20 cellular contexts compared by ENCODE assay signal in genomic region chr6:25263602-25264001, GRCh38. TPM values are rescaled to one million over a fixed set of nuclear protein-coding genes. Genes with fewer than 3 reads are reported as not detected.
DNase-seq lines count a peak whose midpoint lies in the region; ATAC-seq and TF ChIP-seq lines count a peak whose summit lies in the region.
"Had no signal": no experiment of that assay in that cellular context is flagged by ENCODE, and none has a peak within 500 bp of the region (broad histone marks: within the 10 kb centered on the region; RNA-seq: fewer than 3 reads in every experiment).

No MANE protein-coding gene starts in this region.

- H3K4me3 ChIP-seq in GM23248 = no peak overlapping the region
- H3K4me3 ChIP-seq: colonic mucosa, left lung had no signal

- H3K27ac ChIP-seq in GM23248 = no peak overlapping the region
- H3K27ac ChIP-seq in RWPE1 = peak overlapping the region; percentile 54
- H3K27ac ChIP-seq: colonic mucosa, left lung had no signal

- in situ Hi-C loops in GM23248 (cut with MboI) = loop anchor here (25.0 kb wide), 1 partner anchor 299 kb away; no protein-coding TSS in a partner anchor

- no peak for TF ChIP-seq CTCF in RWPE1 (conservative IDR thresholded peaks at IDR 0.05; ENCODE audit: low read depth)

- peaks cover 14% of the 10 kb centered on the region; the same call in 1 of the 2 replicates for H3F3A ChIP-seq in GM23248 (ENCODE audit: insufficient read depth)

- H3K27me3 ChIP-seq in GM23248 (replicated peaks; ENCODE audit: insufficient read depth) = no peaks in the 10 kb centered on the region
- H3K27me3 ChIP-seq: colonic mucosa, left lung had no signal

- no peaks in the 10 kb centered on the region for H3K9me3 ChIP-seq in GM23248 (ENCODE audit: low read depth)
- H3K9me3 ChIP-seq: colonic mucosa, left lung had no signal

- H3K9ac ChIP-seq in GM23248 = no peak overlapping the region

- H4K20me1 ChIP-seq in GM23248 (ENCODE audit: insufficient read depth) = no peaks in the 10 kb centered on the region

- 13 to 15% methylated on average over 3 of the region's 3 CpGs for WGBS in GM23248 (ENCODE audit: low coverage in 1 of 2, low lambda C conversion rate in 2 of 2, missing lambda C conversion rate in 2 of 2), 2 experiments

- H3K36me3 ChIP-seq in GM23248 (ENCODE audit: low read depth) = no peaks in the 10 kb centered on the region
- H3K36me3 ChIP-seq: colonic mucosa, left lung had no signal

- H3K79me2 ChIP-seq in GM23248 (ENCODE audit: insufficient read depth) = no peaks in the 10 kb centered on the region

- peak; percentile 53 for DNase-seq in A172 (ENCODE audit: low spot score)
- peak; percentile 73 for DNase-seq in GM23248
- DNase-seq in RWPE1 (ENCODE audit: low spot score) = peak; percentile 76
- peak; percentile 84 for DNase-seq in fibroblast of peridontal ligament (ENCODE audit: extremely low read depth)
- DNase-seq in NOMO-1 treated with dmso at 0.1 percent for 144 hours (lab: John Stamatoyannopoulos, UW; ENCODE audit: unreplicated experiment) = no peak
- no peak for DNase-seq in left ventricle myocardium superior
- DNase-seq: 8988T; activated CD4-positive, alpha-beta T cell treated with anti-CD3 and anti-CD28 coated beads for 36 hours; amygdala; colonic mucosa; COR-L47; erythroblast; GDM1; left lung; naive B cell; NCI-H69; stimulated activated CD4-positive, alpha-beta T cell treated with anti-CD3 and anti-CD28 coated beads, Interleukin-15, amount 100 ng/mL, for 24 hours had no signal

- H3K4me1 ChIP-seq in GM23248 (ENCODE audit: insufficient read depth) = peaks cover 24% of the 10 kb centered on the region
- H3K4me1 ChIP-seq: colonic mucosa, left lung had no signal

- CTCF ChIA-PET in RWPE1 (lab: Yijun Ruan, JAX) = interaction anchor here (0.6 kb wide), 1 partner anchor 228 kb away, joined by 3 read pairs; no protein-coding TSS in a partner anchor

- POLR2A ChIA-PET in RWPE1 (lab: Yijun Ruan, JAX; ENCODE audit: low non-redundant PET) = no interaction called here

- H2AFZ ChIP-seq in GM23248 = no peak overlapping the region

- intact Hi-C loops in left ventricle myocardium superior (cut with micrococcal nuclease) = no loop called here

- ATAC-seq in GM21381 (IDR thresholded peaks at IDR 0.05; ENCODE audit: unreplicated experiment) (no peak), left ventricle myocardium superior (no peak), GM18909 (IDR thresholded peaks at IDR 0.05; ENCODE audit: poor library complexity, unreplicated experiment) (no peak)
- ATAC-seq: activated CD4-positive, alpha-beta T cell treated with anti-CD3 and anti-CD28 coated beads for 36 hours; left lung; Panc1 had no signal

- no peaks in the 10 kb centered on the region for H3K9me2 ChIP-seq in GM23248 (ENCODE audit: insufficient read depth)

- no peak overlapping the region for H3K4me2 ChIP-seq in GM23248 (ENCODE audit: unreplicated experiment)

RNA-seq across cellular contexts. Expression of gene CARMIL1, which starts 15.6 kb away (rescaled TPM):
- 11.6 and 12.4 TPM in 2 replicates for total RNA-seq in A172 (2014; rRNA removed; shearing (Covaris generic))
- total RNA-seq in GM23248 (2014; rRNA removed; shearing (Covaris generic)) = 6.3 and 10.9 TPM in 2 replicates
- 11.0 and 11.9 TPM in 2 replicates for polyA plus RNA-seq in GM23248 (2016; fragmentation: Nextera tagmentation; extraction: Ambion mirVana)
- total RNA-seq in left ventricle myocardium superior = 4.7 TPM

Comparison
In these comparisons a context has a peak if more than half of its experiments do, and no peak if none do; other contexts are left out.
1. DNase-seq: peak in A172 (single experiment), GM23248 (single experiment), RWPE1 (single experiment) and fibroblast of peridontal ligament (single experiment); none in NOMO-1 treated with dmso at 0.1 percent for 144 hours (single experiment) and left ventricle myocardium superior (single experiment).